ENCODE assay signal across 14 cellular contexts in genomic region chr1:223835754-223836153, GRCh38. TPM values are rescaled to one million over a fixed set of nuclear protein-coding genes. Genes with fewer than 3 reads are reported as not detected.
A peak's percentile ranks its signal among the peaks of the same experiment; 100 is the strongest.
DNase-seq lines count a peak whose midpoint lies in the region; ATAC-seq and TF ChIP-seq lines count a peak whose summit lies in the region.
"Had no signal": no experiment of that assay in that cellular context is flagged by ENCODE, and none has a peak within 500 bp of the region (broad histone marks: within the 10 kb centered on the region; RNA-seq: fewer than 3 reads in every experiment).

No MANE protein-coding gene starts in this region.

- 0 out of 2 replicates have a peak overlapping the region, but pooled peaks have one; percentile 0 for H3K4me2 ChIP-seq in KMS-11
- H3K4me2 ChIP-seq: neural progenitor cell had no signal

- H3K27me3 Mint-ChIP-seq in natural killer cell treated with Interleukin-12 subunit alpha and Interleukin-12 subunit beta and Interleukin-15 and Interleukin-18, amount 100 ng/mL, for 72 hours = no peaks in the 10 kb centered on the region
- H3K27me3 Mint-ChIP-seq: central memory CD8-positive, alpha-beta T cell had no signal

- no peaks in the 10 kb centered on the region for H3K36me3 Mint-ChIP-seq in natural killer cell treated with Interleukin-12 subunit alpha and Interleukin-12 subunit beta and Interleukin-15 and Interleukin-18, amount 100 ng/mL, for 72 hours

- H3K36me3 ChIP-seq in KMS-11 (ENCODE audit: insufficient read depth) = no peaks in the 10 kb centered on the region
- no peaks in the 10 kb centered on the region for H3K36me3 ChIP-seq in heart left ventricle
- H3K36me3 ChIP-seq: neural progenitor cell had no signal

- TF ChIP-seq CTCF in KMS-11 (conservative IDR thresholded peaks at IDR 0.05; ENCODE audit: low read depth, low read length) (no peak), choroid plexus epithelial cell (conservative IDR thresholded peaks at IDR 0.05; ENCODE audit: low read depth, low read length) (no peak), heart left ventricle (IDR thresholded peaks at IDR 0.05) (no peak)

- no peak overlapping the region for H3K9ac ChIP-seq in KMS-11
- H3K9ac ChIP-seq: neural progenitor cell had no signal

- WGBS in heart left ventricle, 4 donors = 67 to 77% (median 70%) methylated on average over 2 of the region's 2 CpGs

- H2AFZ ChIP-seq in KMS-11 (ENCODE audit: low read depth) = no peak overlapping the region
- H2AFZ ChIP-seq: neural progenitor cell had no signal

- peaks cover 79% of the 10 kb centered on the region for H3K79me2 ChIP-seq in KMS-11 (ENCODE audit: insufficient read depth, low read depth)

- H3K4me1 ChIP-seq in KMS-11 (ENCODE audit: low read depth, poor library complexity, severe bottlenecking) (peaks cover 70% of the 10 kb centered on the region), heart left ventricle (peaks cover 0 to 84% (median 56%) of the 10 kb centered on the region in 12 donors)

- no peak overlapping the region for H3K27ac Mint-ChIP-seq in natural killer cell treated with Interleukin-12 subunit alpha and Interleukin-12 subunit beta and Interleukin-15 and Interleukin-18, amount 100 ng/mL, for 72 hours
- H3K27ac Mint-ChIP-seq: neural progenitor cell had no signal

- H3K9me3 Mint-ChIP-seq in natural killer cell treated with Interleukin-12 subunit alpha and Interleukin-12 subunit beta and Interleukin-15 and Interleukin-18, amount 100 ng/mL, for 72 hours = no peaks in the 10 kb centered on the region
- H3K9me3 Mint-ChIP-seq: central memory CD8-positive, alpha-beta T cell had no signal

- ATAC-seq in natural killer cell treated with Interleukin-12 subunit alpha and Interleukin-12 subunit beta and Interleukin-15 and Interleukin-18, amount 100 ng/mL, for 72 hours = peak; percentile 37 to 41
- ATAC-seq in heart left ventricle = no peak
- no peak for ATAC-seq in GM19351 (IDR thresholded peaks at IDR 0.05; ENCODE audit: unreplicated experiment)

- no peak for TF ChIP-seq POLR2A in heart left ventricle (IDR thresholded peaks at IDR 0.05)

- peaks cover 19% of the 10 kb centered on the region for H4K20me1 ChIP-seq in KMS-11 (ENCODE audit: insufficient read depth)

- H3K9me3 ChIP-seq in heart left ventricle = no peaks in the 10 kb centered on the region

- intact Hi-C loops in heart left ventricle (cut with DNase I) (loop anchor here in 1 of 10 donors (2.0 kb wide), 1 partner anchor 15 kb away; no protein-coding TSS in a partner anchor), posterior vena cava (cut with DNase I) (no loop called here)

- H3K4me3 ChIP-seq in KMS-11 (IDR thresholded peaks at IDR 0.05; ENCODE audit: insufficient read depth, low read depth, low read length) = no peak overlapping the region
- H3K4me3 ChIP-seq in choroid plexus epithelial cell (ENCODE audit: low read depth, low read length) = no peak overlapping the region
- no peak overlapping the region for H3K4me3 ChIP-seq in heart left ventricle
- H3K4me3 ChIP-seq: neural progenitor cell had no signal

- H3K27me3 ChIP-seq in KMS-11 (ENCODE audit: insufficient read depth, low read depth) (no peaks in the 10 kb centered on the region), heart left ventricle (no peaks in the 10 kb centered on the region)
- H3K27me3 ChIP-seq: neural progenitor cell had no signal

- H3K4me3 Mint-ChIP-seq in natural killer cell treated with Interleukin-12 subunit alpha and Interleukin-12 subunit beta and Interleukin-15 and Interleukin-18, amount 100 ng/mL, for 72 hours = no peak overlapping the region
- H3K4me3 Mint-ChIP-seq: central memory CD8-positive, alpha-beta T cell; neural progenitor cell had no signal

- DNase-seq in CD1c-positive myeloid dendritic cell (ENCODE audit: extremely low spot score) = peak; percentile 77
- DNase-seq in choroid plexus epithelial cell (ENCODE audit: low read depth) = peak; percentile 52
- DNase-seq in natural killer cell treated with Interleukin-12 subunit alpha and Interleukin-12 subunit beta and Interleukin-15 and Interleukin-18, amount 100 ng/mL, for 72 hours (ENCODE audit: low spot score) = no peak
- no peak for DNase-seq in DMS53 (lab: John Stamatoyannopoulos, UW)
- DNase-seq in heart left ventricle = no peak
- no peak for DNase-seq in posterior vena cava (ENCODE audit: low spot score)
- DNase-seq: activated CD4-positive, alpha-beta T cell treated with anti-CD3 and anti-CD28 coated beads for 1 hour; activated effector memory CD4-positive, alpha-beta T cell treated with Interleukin-2 at 50 U/mL for 16 hours; NCI-H1048; NCI-H446 treated with DMSO at 0.1 percent for 48 hours had no signal

- no peak overlapping the region for H3K27ac ChIP-seq in KMS-11
- peak overlapping the region in 1 of 12 donors; percentile 53 for H3K27ac ChIP-seq in heart left ventricle
- H3K27ac ChIP-seq: neural progenitor cell had no signal

- H3K4me1 Mint-ChIP-seq in natural killer cell treated with Interleukin-12 subunit alpha and Interleukin-12 subunit beta and Interleukin-15 and Interleukin-18, amount 100 ng/mL, for 72 hours (ENCODE audit: low read depth in 2 of 2) = peaks cover 25 to 26% of the 10 kb centered on the region in 2 donors

RNA-seq across cellular contexts. Expression of gene TP53BP2, which starts 10.0 kb away (rescaled TPM):
- total RNA-seq in natural killer cell treated with Interleukin-12 subunit alpha and Interleukin-12 subunit beta and Interleukin-15 and Interleukin-18, amount 100 ng/mL, for 72 hours = 100 to 1,000 TPM; 122 to 174 TPM
- total RNA-seq in heart left ventricle = 10 to 100 TPM; 14.9 to 44.8 (median 23.4) TPM
- polyA plus RNA-seq in heart left ventricle = 10 to 100 TPM in 1 of 2 donors, 1 to 10 TPM in 1; 4.6 to 15.4 TPM
- 10 to 100 TPM; 39.6 to 54.4 TPM for total RNA-seq in posterior vena cava

Comparison
In these comparisons a context has a peak if more than half of its experiments do, and no peak if none do; other contexts are left out.
1. DNase-seq: peak in CD1c-positive myeloid dendritic cell (single experiment) and choroid plexus epithelial cell (single experiment); none in natural killer cell treated with Interleukin-12 subunit alpha and Interleukin-12 subunit beta and Interleukin-15 and Interleukin-18, amount 100 ng/mL, for 72 hours (single experiment), DMS53 (single experiment), heart left ventricle (0 of 5) and posterior vena cava (single experiment).
2. ATAC-seq: peak in natural killer cell treated with Interleukin-12 subunit alpha and Interleukin-12 subunit beta and Interleukin-15 and Interleukin-18, amount 100 ng/mL, for 72 hours (2 of 2); none in heart left ventricle (0 of 4) and GM19351 (single experiment).